In genomic region chr3:123561188-123561587, GRCh38 we compare ENCODE assay signal across 20 cellular contexts. TPM values are rescaled to one million over a fixed set of nuclear protein-coding genes. Genes with fewer than 3 reads are reported as not detected.
DNase-seq lines count a peak whose midpoint lies in the region; ATAC-seq and TF ChIP-seq lines count a peak whose summit lies in the region.
"Had no signal": no experiment of that assay in that cellular context is flagged by ENCODE, and none has a peak within 500 bp of the region (broad histone marks: within the 10 kb centered on the region; RNA-seq: fewer than 3 reads in every experiment).

No MANE protein-coding gene starts in this region.

- H3K4me3 ChIP-seq in BLaER1 (no peak overlapping the region), PC-3 (ENCODE audit: low read length) (no peak overlapping the region)
- H3K4me3 ChIP-seq: A549 had no signal

- no peak for DNase-seq in activated T-cell treated with anti-CD3 and anti-CD28 coated beads, Interleukin-2, amount 50 U/mL, for 24 hours
- no peak for DNase-seq in activated T-cell treated with anti-CD3 and anti-CD28 coated beads, Interleukin-2, amount 50 U/mL, for 1 hour
- DNase-seq in PC-3: no peak
- peak; percentile 15 for DNase-seq in foreskin melanocyte
- DNase-seq in activated CD4-positive, CD25-positive, alpha-beta regulatory T cell treated with anti-CD3 and anti-CD28 coated beads, Interleukin-2, amount 50 U/mL, for 72 hours: no peak
- no peak for DNase-seq in NCI-H1436 treated with DMSO at 0.1 percent for 48 hours (lab: John Stamatoyannopoulos, UW)
- DNase-seq: AML-193; C1 segment of cervical spinal cord; Caco-2; Calu3; CD4-positive, alpha-beta memory T cell; CD4-positive, CD25-positive, alpha-beta regulatory T cell; CD8-positive, alpha-beta memory T cell; DMS79 treated with DMSO at 0.1 percent for 48 hours; GF-D8 had no signal

- H3K36me3 Mint-ChIP-seq in activated T-cell treated with anti-CD3 and anti-CD28 coated beads, Interleukin-2, amount 50 U/mL, for 24 hours (ENCODE audit: low read depth): peaks cover 40% of the 10 kb centered on the region

- peaks cover 12% of the 10 kb centered on the region for H3K4me1 ChIP-seq in BLaER1
- no peaks in the 10 kb centered on the region for H3K4me1 ChIP-seq in PC-3 (ENCODE audit: insufficient read depth, low read length)
- H3K4me1 ChIP-seq: A549, Caco-2 had no signal

- no peak overlapping the region for H2AFZ ChIP-seq in PC-3 (ENCODE audit: low read length)

- H3K9me3 ChIP-seq in BLaER1 (0 out of 2 replicates have a peak, but pooled peaks cover under 1% of the 10 kb centered on the region), PC-3 (ENCODE audit: low read length) (no peaks in the 10 kb centered on the region)

- no peaks in the 10 kb centered on the region for H3K27me3 ChIP-seq in BLaER1
- no peaks in the 10 kb centered on the region for H3K27me3 ChIP-seq in PC-3 (ENCODE audit: low read length)

- H3K9ac ChIP-seq in BLaER1 (0 out of 2 replicates have a peak overlapping the region, but pooled peaks have one; percentile 6), PC-3 (ENCODE audit: low read length) (no peak overlapping the region)

- H3K27ac ChIP-seq in BLaER1 (no peak overlapping the region), PC-3 (ENCODE audit: low read length) (no peak overlapping the region)
- H3K27ac ChIP-seq: 22Rv1, A549 had no signal

- peaks cover 8% of the 10 kb centered on the region; the same call in 1 of the 2 replicates for H3K36me3 ChIP-seq in BLaER1
- 0 out of 2 replicates have a peak, but pooled peaks cover 2% of the 10 kb centered on the region for H3K36me3 ChIP-seq in PC-3 (ENCODE audit: low read depth, low read length)

- BruUV-seq in PC-3 (replicated peaks; lab: Mats Ljungman, UMichigan): no TSS peak

- no peaks in the 10 kb centered on the region for H3K79me2 ChIP-seq in PC-3 (ENCODE audit: low read length)

- peaks cover 21% of the 10 kb centered on the region for H3K4me1 Mint-ChIP-seq in activated T-cell treated with anti-CD3 and anti-CD28 coated beads, Interleukin-2, amount 50 U/mL, for 24 hours (ENCODE audit: low read depth)
- H3K4me1 Mint-ChIP-seq: B cell had no signal

- POLR2A ChIA-PET in PC-3 (lab: Charles Lee; ENCODE audit: unreplicated experiment): interaction anchor here (0.8 kb wide), 1 partner anchor 17 kb away, joined by 6 read pairs; no protein-coding TSS in a partner anchor

- no peak overlapping the region for H3K4me3 Mint-ChIP-seq in activated T-cell treated with anti-CD3 and anti-CD28 coated beads, Interleukin-2, amount 50 U/mL, for 24 hours
- H3K4me3 Mint-ChIP-seq: B cell; CD14-positive monocyte; CD4-positive, alpha-beta memory T cell; CD4-positive, CD25-positive, alpha-beta regulatory T cell; CD8-positive, alpha-beta memory T cell had no signal

- TF ChIP-seq CTCF in PC-3 (conservative IDR thresholded peaks at IDR 0.05; ENCODE audit: low read depth, low read length): no peak

- no peaks in the 10 kb centered on the region for H3K9me2 ChIP-seq in PC-3 (replicated peaks; ENCODE audit: low read length)

- H3K27me3 Mint-ChIP-seq in activated T-cell treated with anti-CD3 and anti-CD28 coated beads, Interleukin-2, amount 50 U/mL, for 24 hours: no peaks in the 10 kb centered on the region
- H3K27me3 Mint-ChIP-seq: B cell; CD4-positive, alpha-beta memory T cell; CD4-positive, CD25-positive, alpha-beta regulatory T cell; CD8-positive, alpha-beta memory T cell had no signal

- intact Hi-C loops in PC-3 (cut with micrococcal nuclease): no loop called here

- no peaks in the 10 kb centered on the region for H3K9me3 Mint-ChIP-seq in activated T-cell treated with anti-CD3 and anti-CD28 coated beads, Interleukin-2, amount 50 U/mL, for 24 hours
- H3K9me3 Mint-ChIP-seq: CD14-positive monocyte; CD8-positive, alpha-beta memory T cell had no signal

- peaks cover 13% of the 10 kb centered on the region; the same call in 1 of the 2 replicates for H4K20me1 ChIP-seq in BLaER1
- H4K20me1 ChIP-seq in PC-3 (ENCODE audit: low read length): no peaks in the 10 kb centered on the region

- H3F3A ChIP-seq in PC-3 (ENCODE audit: low read length, unreplicated experiment): no peaks in the 10 kb centered on the region

- ATAC-seq in PC-3: peak; percentile 55
- ATAC-seq: A549 had no signal

- H3K4me2 ChIP-seq in BLaER1 (peak overlapping the region; percentile 40), PC-3 (ENCODE audit: low read length) (no peak overlapping the region)
- H3K4me2 ChIP-seq: A549 had no signal

- peak overlapping the region; percentile 32 for H3K27ac Mint-ChIP-seq in activated T-cell treated with anti-CD3 and anti-CD28 coated beads, Interleukin-2, amount 50 U/mL, for 24 hours
- H3K27ac Mint-ChIP-seq: B cell, CD14-positive monocyte had no signal

- CTCF ChIA-PET in PC-3 (lab: Charles Lee): interaction anchor here (0.8 to 0.9 kb wide), 2 partner anchors 10 to 21 kb away, joined by 3 to 6 read pairs; no protein-coding TSS in a partner anchor

RNA-seq across cellular contexts. Expression of gene HACD2, which starts 23.7 kb away (rescaled TPM):
- total RNA-seq in PC-3 (2014; rRNA removed): 43.8 and 47.3 TPM in 2 replicates
